8 cellular contexts compared by ENCODE assay signal in the genomic region with DNA sequence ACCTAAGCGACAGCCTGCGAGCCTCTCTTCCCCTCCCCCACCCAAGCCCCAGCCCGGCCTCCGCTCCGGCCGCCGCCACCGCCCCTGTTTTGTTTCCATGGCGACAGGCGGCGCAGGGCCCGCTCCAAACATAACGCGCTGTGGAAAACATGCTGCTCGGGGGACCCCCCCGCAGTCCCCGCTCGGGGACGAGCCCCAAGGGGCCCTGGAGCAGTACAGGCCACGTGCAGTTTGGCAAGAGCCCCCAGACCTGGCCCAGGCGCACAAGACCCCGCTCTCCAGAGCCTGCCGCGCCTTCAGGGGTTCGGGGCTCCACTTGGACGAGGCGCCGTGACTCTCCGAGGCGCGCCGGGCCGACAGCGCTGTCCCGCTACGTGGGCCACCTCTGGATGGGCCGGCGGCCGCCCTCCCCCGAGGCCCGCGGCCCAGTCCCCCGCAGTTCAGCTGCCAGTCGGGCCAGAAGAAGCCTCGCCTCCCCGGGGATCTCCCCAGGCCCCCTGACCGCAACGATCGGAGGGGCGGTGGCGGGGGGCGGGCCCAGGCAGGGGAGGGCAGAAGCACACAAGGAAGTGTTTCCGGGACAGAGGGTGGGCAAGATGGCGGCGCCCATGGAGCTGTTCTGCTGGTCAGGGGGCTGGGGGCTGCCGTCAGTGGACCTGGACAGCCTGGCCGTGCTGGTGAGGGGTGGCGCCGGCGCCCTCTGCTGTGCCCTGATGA. TPM values are rescaled to one million over a fixed set of nuclear protein-coding genes. Genes with fewer than 3 reads are reported as not detected.
DNase-seq lines count a peak whose midpoint lies in the region; ATAC-seq and TF ChIP-seq lines count a peak whose summit lies in the region.

A gene with protein sequence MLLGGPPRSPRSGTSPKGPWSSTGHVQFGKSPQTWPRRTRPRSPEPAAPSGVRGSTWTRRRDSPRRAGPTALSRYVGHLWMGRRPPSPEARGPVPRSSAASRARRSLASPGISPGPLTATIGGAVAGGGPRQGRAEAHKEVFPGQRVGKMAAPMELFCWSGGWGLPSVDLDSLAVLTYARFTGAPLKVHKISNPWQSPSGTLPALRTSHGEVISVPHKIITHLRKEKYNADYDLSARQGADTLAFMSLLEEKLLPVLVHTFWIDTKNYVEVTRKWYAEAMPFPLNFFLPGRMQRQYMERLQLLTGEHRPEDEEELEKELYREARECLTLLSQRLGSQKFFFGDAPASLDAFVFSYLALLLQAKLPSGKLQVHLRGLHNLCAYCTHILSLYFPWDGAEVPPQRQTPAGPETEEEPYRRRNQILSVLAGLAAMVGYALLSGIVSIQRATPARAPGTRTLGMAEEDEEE (plus strand): TSS at position 40 of the 717 bp plus-strand sequence. CDS start 110 bp downstream, at position 150.

- CTCF ChIA-PET in activated B cell treated with CpG ODN at 0.5 μM for 24 hours (lab: Charles Lee): interaction anchor here (0.6 to 7.6 kb wide), 5 partner anchors 15 to 42 kb away, joined by 3 to 110 read pairs (median 4); partner anchors contain the start of gene KRTCAP2

- peaks cover 20% of the 10 kb centered on the region for H3K4me1 Mint-ChIP-seq in activated B cell treated with CpG ODN at 0.5 μM for 24 hours

- POLR2A ChIA-PET in activated B cell treated with CpG ODN at 0.5 μM for 24 hours (lab: Charles Lee): interaction anchor here (0.6 to 3.7 kb wide), 15 partner anchors 15 to 354 kb away, joined by 3 to 75 read pairs (median 4); partner anchors contain the start of genes ASH1L, CLK2 and KRTCAP2

- TF ChIP-seq CTCF in activated B cell treated with CpG ODN at 0.5 μM for 24 hours (IDR thresholded peaks at IDR 0.05) (no peak), cardiac fibroblast (IDR thresholded peaks at IDR 0.05; ENCODE audit: low read depth, low read length) (no peak)

- peak within 1 kb of the TSS; percentile 85 for H3K4me3 Mint-ChIP-seq in activated B cell treated with CpG ODN at 0.5 μM for 24 hours

- peak; percentile 61 for DNase-seq in NCI-H2029 (lab: John Stamatoyannopoulos, UW)
- no peak for DNase-seq in NCI-H2029 treated with DMSO at 0.1 percent for 48 hours (lab: John Stamatoyannopoulos, UW)
- DNase-seq in NCI-H2196 treated with DMSO at 0.1 percent for 48 hours (lab: John Stamatoyannopoulos, UW; ENCODE audit: unreplicated experiment): peak; percentile 69
- peak; percentile 85 for DNase-seq in activated B cell treated with CpG ODN at 0.5 μM for 24 hours
- peak; percentile 89 to 93 for DNase-seq in cardiac fibroblast (ENCODE audit: low read depth in 2 of 2)
- peak; percentile 83 for DNase-seq in iris pigment epithelial cell (ENCODE audit: low read depth)
- DNase-seq in stimulated activated CD4-positive, alpha-beta T cell treated with anti-CD3 and anti-CD28 coated beads, Interleukin-12 subunit alpha, Interleukin-12 subunit beta, amount 100 ng/mL, for 4 hours: peak; percentile 88

- intact Hi-C loops in activated B cell treated with CpG ODN at 0.5 μM for 24 hours (cut with micrococcal nuclease): loop anchor here (1.0 to 5.0 kb wide), 5 partner anchors 14 to 99 kb away; partner anchors contain the start of genes FDPS and SCAMP3

- ATAC-seq in HG03039 (IDR thresholded peaks at IDR 0.05; ENCODE audit: unreplicated experiment) (peak; percentile 52), activated B cell treated with CpG ODN at 0.5 μM for 24 hours (ENCODE audit: low read depth) (peak; percentile 81)

- H3K9me3 Mint-ChIP-seq in activated B cell treated with CpG ODN at 0.5 μM for 24 hours: no peaks in the 10 kb centered on the region

- no peaks in the 10 kb centered on the region for H3K27me3 Mint-ChIP-seq in activated B cell treated with CpG ODN at 0.5 μM for 24 hours

- H3K27ac Mint-ChIP-seq in activated B cell treated with CpG ODN at 0.5 μM for 24 hours: peak within 1 kb of the TSS; percentile 91

- H3K36me3 Mint-ChIP-seq in activated B cell treated with CpG ODN at 0.5 μM for 24 hours (ENCODE audit: low read depth): peaks cover 17% of the 10 kb centered on the region

- H3K4me3 ChIP-seq in cardiac fibroblast (replicated peaks in 1 of 2; ENCODE audit: low read depth in 2 of 2, low read length in 2 of 2): peak within 1 kb of the TSS; percentile 78 to 100

RNA-seq across cellular contexts. Expression of the gene that starts here (rescaled TPM):
- 36.7 and 38.2 TPM in 2 replicates for total RNA-seq in activated B cell treated with CpG ODN at 0.5 μM for 24 hours
